In genomic region chr11:9569588-9570164, GRCh38 we compare ENCODE assay signal across 9 cellular contexts. TPM values are rescaled to one million over a fixed set of nuclear protein-coding genes. Genes with fewer than 3 reads are reported as not detected.
DNase-seq lines count a peak whose midpoint lies in the region; ATAC-seq and TF ChIP-seq lines count a peak whose summit lies in the region.
"Had no signal": no experiment of that assay in that cellular context is flagged by ENCODE, and none has a peak within 500 bp of the region (broad histone marks: within the 10 kb centered on the region; RNA-seq: fewer than 3 reads in every experiment).

No MANE protein-coding gene starts in this region.

- no peak overlapping the region for H3K4me3 ChIP-seq in CD4-positive, alpha-beta memory T cell (ENCODE audit: low read length in 2 of 2)
- no peak overlapping the region for H3K4me3 ChIP-seq in psoas muscle

- ATAC-seq in foreskin keratinocyte (no peak), psoas muscle (no peak)

- no peak for DNase-seq in CD4-positive, alpha-beta memory T cell
- DNase-seq in RWPE1 (ENCODE audit: low spot score), result no peak
- DNase-seq in foreskin keratinocyte, result no peak
- no peak for DNase-seq in psoas muscle
- DNase-seq in stimulated activated CD4-positive, alpha-beta T cell treated with anti-CD3 and anti-CD28 coated beads, Interleukin-12 subunit alpha, Interleukin-12 subunit beta, amount 100 ng/mL, for 4 hours, result no peak
- DNase-seq in NK-92 (lab: John Stamatoyannopoulos, UW; ENCODE audit: unreplicated experiment), result no peak
- DNase-seq in activated naive CD4-positive, alpha-beta T cell treated with anti-CD3 and anti-CD28 coated beads, Interleukin-2, amount 50 U/mL, for 16 hours, result no peak
- no peak for DNase-seq in GM03348 (ENCODE audit: low spot score)
- DNase-seq: cortex of kidney had no signal

- intact Hi-C loops in CD4-positive, alpha-beta memory T cell (cut with micrococcal nuclease), result loop anchor here (5.0 kb wide), 1 partner anchor 657 kb away; the partner anchor contains the start of gene AKIP1
- intact Hi-C loops in psoas muscle (cut with DNase I), result loop anchor here in 1 of 2 donors (5.0 kb wide), 1 partner anchor 43 kb away; no protein-coding TSS in a partner anchor

- H3K9me3 ChIP-seq in CD4-positive, alpha-beta memory T cell (ENCODE audit: control insufficient read depth in 1 of 2, low read length in 2 of 2), result no peaks in the 10 kb centered on the region
- H3K9me3 ChIP-seq in psoas muscle, result no peaks in the 10 kb centered on the region

- no peaks in the 10 kb centered on the region for H3K27me3 Mint-ChIP-seq in CD4-positive, alpha-beta memory T cell

- peaks cover 17 to 41% (median 24%) of the 10 kb centered on the region in 4 donors for H3K4me1 Mint-ChIP-seq in CD4-positive, alpha-beta memory T cell

- TF ChIP-seq CTCF in RWPE1 (conservative IDR thresholded peaks at IDR 0.05; ENCODE audit: low read depth) (no peak), foreskin keratinocyte (conservative IDR thresholded peaks at IDR 0.05) (no peak), psoas muscle (IDR thresholded peaks at IDR 0.05) (no peak)

- peaks cover 0 to 4% of the 10 kb centered on the region in 2 donors for H3K36me3 Mint-ChIP-seq in CD4-positive, alpha-beta memory T cell

- H3K27ac ChIP-seq in CD4-positive, alpha-beta memory T cell (ENCODE audit: low read depth, low read length), result no peak overlapping the region
- peak overlapping the region; percentile 99 for H3K27ac ChIP-seq in RWPE1
- H3K27ac ChIP-seq in foreskin keratinocyte, result peak overlapping the region; percentile 100
- peak overlapping the region; percentile 47 for H3K27ac ChIP-seq in psoas muscle

- no peaks in the 10 kb centered on the region for H3K9me3 Mint-ChIP-seq in CD4-positive, alpha-beta memory T cell

- CTCF ChIA-PET in CD4-positive, alpha-beta memory T cell (lab: Charles Lee; ENCODE audit: partially characterized antibody), result interaction anchor here (1.3 kb wide), 1 partner anchor 8 kb away, joined by 3 read pairs; no protein-coding TSS in a partner anchor
- CTCF ChIA-PET in RWPE1 (lab: Yijun Ruan, JAX), result interaction anchor here (0.6 kb wide), 1 partner anchor 292 kb away, joined by 4 read pairs; no protein-coding TSS in a partner anchor

- H3K4me1 ChIP-seq in CD4-positive, alpha-beta memory T cell (ENCODE audit: insufficient read depth, low read length), result peaks cover 32% of the 10 kb centered on the region
- H3K4me1 ChIP-seq in foreskin keratinocyte (peaks cover 37% of the 10 kb centered on the region), psoas muscle (peaks cover 24% of the 10 kb centered on the region)

- H3K36me3 ChIP-seq in CD4-positive, alpha-beta memory T cell (ENCODE audit: insufficient read depth, low read length), result no peaks in the 10 kb centered on the region
- H3K36me3 ChIP-seq in psoas muscle (ENCODE audit: insufficient read depth in 1 of 2, low read depth in 1 of 2), result no peaks in the 10 kb centered on the region

- POLR2A ChIA-PET in CD4-positive, alpha-beta memory T cell (lab: Charles Lee; ENCODE audit: partially characterized antibody), result no interaction called here
- POLR2A ChIA-PET in RWPE1 (lab: Yijun Ruan, JAX; ENCODE audit: low non-redundant PET), result no interaction called here

- no peaks in the 10 kb centered on the region for H3K27me3 ChIP-seq in CD4-positive, alpha-beta memory T cell (ENCODE audit: insufficient read depth, low read length)
- H3K27me3 ChIP-seq in foreskin keratinocyte (no peaks in the 10 kb centered on the region), psoas muscle (ENCODE audit: insufficient read depth in 3 of 3, low read length in 2 of 3) (peaks cover 0 to 4% (median 0%) of the 10 kb centered on the region in 3 donors)

- peak overlapping the region; percentile 66 to 94 (median 88) for H3K27ac Mint-ChIP-seq in CD4-positive, alpha-beta memory T cell

- WGBS in psoas muscle, 3 donors, result 79 to 91% (median 85%) methylated on average over 5 of the region's 5 CpGs

- H3K4me3 Mint-ChIP-seq in CD4-positive, alpha-beta memory T cell, result peak overlapping the region in 4 of 8 donors; percentile 10 to 67 (median 25)

RNA-seq across cellular contexts. Expression of gene WEE1, which starts 3.8 kb away (rescaled TPM):
- total RNA-seq in CD4-positive, alpha-beta memory T cell, result 10 to 100 TPM; 11.1 to 11.7 TPM
- 1 to 10 TPM; 5.8 to 8.2 TPM for polyA plus RNA-seq in CD4-positive, alpha-beta memory T cell
- total RNA-seq in foreskin keratinocyte (39.6 and 43.6 TPM in 2 replicates), psoas muscle (10 to 100 TPM in 3 of 4 donors, 1 to 10 TPM in 1; 4.8 to 58.6 (median 20.4) TPM)
- polyA plus RNA-seq in foreskin keratinocyte (10.3 and 14.2 TPM in 2 replicates), psoas muscle (1 to 10 TPM; 4.2 to 8.2 (median 5.3) TPM)
